8 cellular contexts compared by ENCODE assay signal in genomic region chr17:7887482-7888183, GRCh38. TPM values are rescaled to one million over a fixed set of nuclear protein-coding genes. Genes with fewer than 3 reads are reported as not detected.
DNase-seq lines count a peak whose midpoint lies in the region; ATAC-seq and TF ChIP-seq lines count a peak whose summit lies in the region.

No MANE protein-coding gene starts in this region.

- H3K9me3 ChIP-seq in colonic mucosa: no peaks in the 10 kb centered on the region

- H3K27ac ChIP-seq in colonic mucosa: peak overlapping the region; percentile 99

- peaks cover 23% of the 10 kb centered on the region for H3K4me1 ChIP-seq in colonic mucosa

- H3K4me3 ChIP-seq in colonic mucosa: peak overlapping the region; percentile 86

- ATAC-seq in HG03159 (IDR thresholded peaks at IDR 0.05; ENCODE audit: unreplicated experiment) (peak; percentile 36), HG02938 (IDR thresholded peaks at IDR 0.05; ENCODE audit: unreplicated experiment) (no peak)

- H3K9ac ChIP-seq in colonic mucosa (ENCODE audit: low read depth in 2 of 2, low read length in 2 of 2): peak overlapping the region; percentile 65 to 97

- no peak for TF ChIP-seq CTCF in colonic mucosa (IDR thresholded peaks at IDR 0.05)

- H3K27me3 ChIP-seq in colonic mucosa: no peaks in the 10 kb centered on the region

- peaks cover 7% of the 10 kb centered on the region for H3K36me3 ChIP-seq in colonic mucosa

- intact Hi-C loops in colonic mucosa (cut with DNase I): no loop called here

- DNase-seq in GM03348 (ENCODE audit: low spot score): peak; percentile 97
- peak; percentile 90 for DNase-seq in NCI-H446 treated with DMSO at 0.1 percent for 48 hours (lab: John Stamatoyannopoulos, UW)
- peak; percentile 92 for DNase-seq in activated CD4-positive, alpha-beta T cell treated with anti-CD3 and anti-CD28 coated beads for 4 hours
- DNase-seq in colonic mucosa: peak; percentile 95
- DNase-seq in left kidney (ENCODE audit: low read depth, low spot score): peak; percentile 98
- DNase-seq in stimulated activated CD4-positive, alpha-beta T cell treated with anti-CD3 and anti-CD28 coated beads, Interleukin-1b, Interleukin-23, amount 100 ng/mL, for 24 hours (ENCODE audit: low read depth in 4 of 4, low spot score in 1 of 4): peak; percentile 62 to 84 (median 70)

RNA-seq across cellular contexts. Expression of gene CHD3, which starts 1.0 kb away (rescaled TPM):
- 100 to 1,000 TPM in 1 of 2 donors, 10 to 100 TPM in 1; 56.3 to 108 TPM for total RNA-seq in colonic mucosa

RNA-seq across cellular contexts. Expression of gene RNF227, which starts 28.5 kb away (rescaled TPM):
- 1 to 10 TPM; 2.8 to 3.0 TPM for total RNA-seq in colonic mucosa

RNA-seq across cellular contexts. Expression of gene CYB5D1, which starts 29.8 kb away (rescaled TPM):
- total RNA-seq in colonic mucosa: 10 to 100 TPM in 1 of 2 donors, 1 to 10 TPM in 1; 9.4 to 18.2 TPM

RNA-seq across cellular contexts. Expression of gene NAA38, which starts 30.3 kb away (rescaled TPM):
- 100 to 1,000 TPM in 1 of 2 donors, 10 to 100 TPM in 1; 59.5 to 133 TPM for total RNA-seq in colonic mucosa

RNA-seq across cellular contexts. Expression of gene TMEM88, which starts 32.8 kb away (rescaled TPM):
- total RNA-seq in colonic mucosa: 1 to 10 TPM; 2.5 to 2.7 TPM
